Comparison of ENCODE assay signal across 18 cellular contexts in the genomic region with DNA sequence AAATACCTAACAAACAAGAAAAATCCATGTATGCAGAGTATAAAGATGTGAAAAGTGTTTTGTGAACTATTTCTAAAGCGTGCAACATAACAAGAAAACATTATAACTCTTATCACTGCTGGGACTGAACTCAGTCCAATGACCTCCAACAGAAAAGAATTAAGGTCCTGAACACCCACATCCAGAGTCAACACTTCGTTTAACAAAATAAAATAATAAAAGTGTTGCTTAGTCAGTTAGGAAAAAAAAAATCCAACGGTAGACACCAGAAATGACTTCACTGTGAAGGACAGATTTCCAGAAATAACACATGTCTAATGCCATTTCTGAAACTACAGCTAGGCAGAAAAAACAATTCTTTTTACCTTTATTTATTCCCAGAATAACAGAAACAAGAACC. TPM values are rescaled to one million over a fixed set of nuclear protein-coding genes. Genes with fewer than 3 reads are reported as not detected.
DNase-seq lines count a peak whose midpoint lies in the region; FAIRE-seq and TF ChIP-seq lines count a peak whose summit lies in the region.
"Had no signal": no experiment of that assay in that cellular context is flagged by ENCODE, and none has a peak within 500 bp of the region (broad histone marks: within the 10 kb centered on the region; RNA-seq: fewer than 3 reads in every experiment).

No MANE protein-coding gene starts in this region.

- H3K9ac ChIP-seq in H9 (ENCODE audit: extremely low read depth, insufficient read length, low read length) (no peak overlapping the region), NT2/D1 (ENCODE audit: insufficient read length, low read depth) (peak overlapping the region; percentile 17), endothelial cell of umbilical vein (replicated peaks; ENCODE audit: extremely low read depth, insufficient read depth, low read length) (peak overlapping the region; percentile 64)

- H3K4me1 ChIP-seq in H9 (ENCODE audit: insufficient read depth, low read length) (peaks cover 23% of the 10 kb centered on the region), NT2/D1 (ENCODE audit: insufficient read depth, insufficient read length) (peaks cover 9% of the 10 kb centered on the region), endothelial cell of umbilical vein (ENCODE audit: control insufficient read depth, extremely low read depth, insufficient read depth, low read length) (peaks cover 60% of the 10 kb centered on the region), osteoblast (ENCODE audit: insufficient read depth, low read length) (peaks cover 64% of the 10 kb centered on the region)

- peaks cover 14% of the 10 kb centered on the region; the same call in 1 of the 2 replicates for H3K79me2 ChIP-seq in H9 (ENCODE audit: insufficient read depth, low read length)
- H3K79me2 ChIP-seq in endothelial cell of umbilical vein (ENCODE audit: control insufficient read depth, insufficient read depth, low read length), result no peaks in the 10 kb centered on the region
- peaks cover 33% of the 10 kb centered on the region for H3K79me2 ChIP-seq in osteoblast (ENCODE audit: insufficient read depth, low read length)

- H3K79me1 ChIP-seq in H9 (ENCODE audit: insufficient read depth, low read depth, low read length, poor library complexity, severe bottlenecking), result peaks cover 3% of the 10 kb centered on the region

- H2BK20ac ChIP-seq in H9 (ENCODE audit: low read depth, low read length, poor library complexity, severe bottlenecking), result peak overlapping the region; percentile 32

- TF ChIP-seq CTCF in H9 (conservative IDR thresholded peaks at IDR 0.05) (no peak), endothelial cell of umbilical vein (IDR thresholded peaks at IDR 0.05; ENCODE audit: extremely low read depth in 1 of 2, insufficient read depth in 1 of 2, low read depth in 1 of 2, low read length in 2 of 2) (no peak), osteoblast (IDR thresholded peaks at IDR 0.05; ENCODE audit: extremely low read depth, low read depth, low read length) (no peak)

- H3K4me2 ChIP-seq in H9 (ENCODE audit: insufficient read depth, insufficient read length, low read length) (no peak overlapping the region), endothelial cell of umbilical vein (ENCODE audit: insufficient read depth, low read length) (peak overlapping the region; percentile 61), osteoblast (ENCODE audit: insufficient read depth, low read length) (peak overlapping the region; percentile 42)

- H3K56ac ChIP-seq in H9 (ENCODE audit: insufficient read length, low read depth, low read length), result no peak overlapping the region

- no peaks in the 10 kb centered on the region; a peak in 1 of 5 replicates for H3K9me3 Mint-ChIP-seq in H9
- H3K9me3 Mint-ChIP-seq: activated CD8-positive, alpha-beta T cell treated with anti-CD3 and anti-CD28 coated beads for 36 hours; CD4-positive, CD25-positive, alpha-beta regulatory T cell had no signal

- no peak overlapping the region for H3K4me3 Mint-ChIP-seq in H9
- H3K4me3 Mint-ChIP-seq: activated CD8-positive, alpha-beta T cell treated with anti-CD3 and anti-CD28 coated beads for 36 hours had no signal

- H3K14ac ChIP-seq in H9 (ENCODE audit: insufficient read depth, low read length), result no peak overlapping the region

- H3K27ac ChIP-seq in H9 (ENCODE audit: insufficient read length, low read depth, low read length) (no peak overlapping the region), endothelial cell of umbilical vein (ENCODE audit: insufficient read depth, low read depth, low read length) (peak overlapping the region; percentile 91), osteoblast (ENCODE audit: low read depth, low read length) (peak overlapping the region; percentile 88)
- H3K27ac ChIP-seq: vagina had no signal

- peak overlapping the region in 1 of 3 experiments; percentile 82; a peak in 2 of 7 replicates for H3K27ac Mint-ChIP-seq in H9

- H4K8ac ChIP-seq in H9 (replicated peaks; ENCODE audit: insufficient read length, low read depth, low read length), result no peak overlapping the region

- BruUV-seq in endothelial cell of umbilical vein (replicated peaks; lab: Mats Ljungman, UMichigan), result no TSS peak

- H4K5ac ChIP-seq in H9 (ENCODE audit: insufficient read length, low read depth, low read length), result no peak overlapping the region

- dilution Hi-C loops in endothelial cell of umbilical vein (cut with MboI; ENCODE audit: extremely low pct_ligation_motif_present, low sequenced_read_pairs), result no loop called here

- no peak overlapping the region for H2BK12ac ChIP-seq in H9 (ENCODE audit: insufficient read length, low read depth, low read length)

- H3K4me1 Mint-ChIP-seq in H9, result peaks cover 70 to 75% of the 10 kb centered on the region in 2 experiments

- no peaks in the 10 kb centered on the region for H3K23me2 ChIP-seq in H9 (ENCODE audit: insufficient read length, low read depth, low read length, poor library complexity, severe bottlenecking)

- WGBS in H9 (ENCODE audit: extremely low coverage, insufficient read length, low lambda C conversion rate), result no CpG with 5 or more reads among the region's 3 CpGs

- no peak overlapping the region for H2BK120ac ChIP-seq in H9 (ENCODE audit: low read depth, low read length, poor library complexity, severe bottlenecking)

- no peaks in the 10 kb centered on the region for H3K9me1 ChIP-seq in endothelial cell of umbilical vein (replicated peaks; ENCODE audit: control insufficient read depth, extremely low read depth, insufficient read depth, low read length)

- H3K36me3 ChIP-seq in NT2/D1 (ENCODE audit: insufficient read depth, insufficient read length, low read length), result no peaks in the 10 kb centered on the region
- no peaks in the 10 kb centered on the region for H3K36me3 ChIP-seq in endothelial cell of umbilical vein (ENCODE audit: control insufficient read depth in 2 of 2, extremely low read depth in 1 of 2, insufficient read depth in 2 of 2, low read length in 2 of 2)
- no peaks in the 10 kb centered on the region for H3K36me3 ChIP-seq in osteoblast (ENCODE audit: insufficient read depth, low read length)
- H3K36me3 ChIP-seq: vagina had no signal

- H4K91ac ChIP-seq in H9 (ENCODE audit: insufficient read length, low read depth, low read length), result no peak overlapping the region

- intact Hi-C loops in endothelial cell of umbilical vein (cut with micrococcal nuclease), result loop anchor here (1.0 to 5.0 kb wide), 6 partner anchors 10 to 1537 kb away; partner anchors contain the start of genes MB21D2 and OPA1
- intact Hi-C loops in posterior vena cava (cut with DNase I), result no loop called here

- H3K4ac ChIP-seq in H9 (ENCODE audit: low read depth, low read length), result no peak overlapping the region

- H3K27me3 ChIP-seq in H9 (ENCODE audit: insufficient read depth, low read length) (no peaks in the 10 kb centered on the region), NT2/D1 (ENCODE audit: insufficient read depth, insufficient read length) (no peaks in the 10 kb centered on the region), endothelial cell of umbilical vein (ENCODE audit: control insufficient read depth in 2 of 2, insufficient read depth in 2 of 2, low read length in 2 of 2) (no peaks in the 10 kb centered on the region), osteoblast (ENCODE audit: insufficient read depth, low read length) (no peaks in the 10 kb centered on the region)
- H3K27me3 ChIP-seq: body of pancreas, vagina had no signal

- POLR2A ChIA-PET in endothelial cell of umbilical vein (lab: Charles Lee), result interaction anchor here (0.9 to 1.8 kb wide), 3 partner anchors 10 to 28 kb away, joined by 3 to 13 read pairs (median 10); partner anchors contain the start of gene MB21D2

- no peak overlapping the region for H3T11ph ChIP-seq in H9 (ENCODE audit: low read length)

- no peak overlapping the region for H2BK5ac ChIP-seq in H9 (ENCODE audit: insufficient read length, low read length)

- CTCF ChIA-PET in endothelial cell of umbilical vein (lab: Charles Lee), result interaction anchor here (1.0 to 4.5 kb wide), 12 partner anchors 9 to 683 kb away, joined by 3 to 24 read pairs (median 3); partner anchors contain the start of gene MB21D2

- no peak overlapping the region for H2BK15ac ChIP-seq in H9 (ENCODE audit: low read depth, low read length)

- H2AK5ac ChIP-seq in H9 (ENCODE audit: insufficient read length, low read length), result no peak overlapping the region

- no peak for DNase-seq in H9
- no peak for DNase-seq in NT2/D1 (ENCODE audit: low read depth, low spot score)
- DNase-seq in endothelial cell of umbilical vein (ENCODE audit: low read depth, low spot score), result peak; percentile 85
- DNase-seq in osteoblast (ENCODE audit: insufficient read length, low spot score, missing footprints), result no peak
- DNase-seq in posterior vena cava (ENCODE audit: low spot score), result no peak
- DNase-seq in NCI-H524 (lab: John Stamatoyannopoulos, UW), result no peak
- DNase-seq in NCI-H774 (lab: John Stamatoyannopoulos, UW), result no peak
- DNase-seq: activated CD8-positive, alpha-beta T cell treated with anti-CD3 and anti-CD28 coated beads for 36 hours; activated gamma-delta T cell treated with Interleukin-2 at 50 U/mL for 16 hours; body of pancreas; CD4-positive, CD25-positive, alpha-beta regulatory T cell; naive thymus-derived CD4-positive, alpha-beta T cell; NCI-H1092; NCI-H345; RPMI8226; stimulated activated naive CD4-positive, alpha-beta T cell treated with Interleukin-2 at 50 U/mL for 16 hours had no signal

- no peaks in the 10 kb centered on the region; a peak in 1 of 7 replicates for H3K36me3 Mint-ChIP-seq in H9 (ENCODE audit: insufficient read depth in 1 of 3, low read depth in 3 of 3)
- H3K36me3 Mint-ChIP-seq: CD4-positive, CD25-positive, alpha-beta regulatory T cell had no signal

- H2AFZ ChIP-seq in H9 (ENCODE audit: low read length) (no peak overlapping the region), endothelial cell of umbilical vein (ENCODE audit: low read depth, low read length) (no peak overlapping the region), osteoblast (ENCODE audit: low read length) (no peak overlapping the region)

- H3K9me3 ChIP-seq in H9 (ENCODE audit: control insufficient read depth, low read depth, low read length) (no peaks in the 10 kb centered on the region), NT2/D1 (ENCODE audit: insufficient read depth, low read length) (no peaks in the 10 kb centered on the region), endothelial cell of umbilical vein (replicated peaks; ENCODE audit: control insufficient read depth, insufficient read depth, low read length) (no peaks in the 10 kb centered on the region), osteoblast (ENCODE audit: low read depth, low read length) (no peaks in the 10 kb centered on the region)
- H3K9me3 ChIP-seq: body of pancreas, vagina had no signal

- H3K18ac ChIP-seq in H9 (ENCODE audit: insufficient read length, low read depth, low read length), result no peak overlapping the region

- TF ChIP-seq POLR2A in endothelial cell of umbilical vein (IDR thresholded peaks at IDR 0.05; ENCODE audit: low read depth, low read length), result no peak

- H3K4me3 ChIP-seq in NT2/D1 (ENCODE audit: insufficient read length, low read depth) (no peak overlapping the region), endothelial cell of umbilical vein (replicated peaks in 1 of 3; ENCODE audit: insufficient read depth in 1 of 3, low read depth in 1 of 3, low read length in 3 of 3) (no peak overlapping the region), osteoblast (ENCODE audit: insufficient read depth, low read length) (no peak overlapping the region)
- H3K4me3 ChIP-seq: body of pancreas, vagina had no signal

- peak; percentile 71 for FAIRE-seq in endothelial cell of umbilical vein (lab: Jason Lieb, UNC)
- FAIRE-seq: HTR-8/SVneo had no signal

- no peak overlapping the region for H3K23ac ChIP-seq in H9 (ENCODE audit: insufficient read length, low read depth, low read length)

- H4K20me1 ChIP-seq in H9 (ENCODE audit: control insufficient read depth, insufficient read depth, insufficient read length), result no peaks in the 10 kb centered on the region
- no peaks in the 10 kb centered on the region for H4K20me1 ChIP-seq in endothelial cell of umbilical vein (replicated peaks; ENCODE audit: control insufficient read depth, extremely low read depth, insufficient read depth, low read length)
- no peaks in the 10 kb centered on the region for H4K20me1 ChIP-seq in osteoblast (ENCODE audit: insufficient read depth, low read length)

- no peaks in the 10 kb centered on the region for H3K27me3 Mint-ChIP-seq in H9 (ENCODE audit: low read depth)
- H3K27me3 Mint-ChIP-seq: CD4-positive, CD25-positive, alpha-beta regulatory T cell had no signal

RNA-seq across cellular contexts. Expression of gene MB21D2, which starts 28.0 kb away (rescaled TPM):
- total RNA-seq in H9 (2021) (19.1 and 20.8 TPM in 2 replicates), endothelial cell of umbilical vein (7.2 and 7.4 TPM in 2 replicates), osteoblast (4.7 and 6.5 TPM in 2 replicates), posterior vena cava (1 to 10 TPM; 5.2 to 6.3 TPM)
- polyA plus RNA-seq in endothelial cell of umbilical vein, result 6.7 TPM in 2 replicates
- 6.0 and 6.2 TPM in 2 replicates for polyA plus RNA-seq in endothelial cell of umbilical vein (2011; cell fraction: cytosol; rRNA removed)
- polyA plus RNA-seq in endothelial cell of umbilical vein (2011; cell fraction: nucleus; rRNA removed), result 5.4 and 5.7 TPM in 2 replicates
- polyA plus RNA-seq in endothelial cell of umbilical vein (2012), result 5.0 and 7.3 TPM in 2 replicates
- 14.9 and 15.9 TPM in 2 replicates for polyA minus RNA-seq in endothelial cell of umbilical vein
- 2.9 TPM for polyA minus RNA-seq in endothelial cell of umbilical vein (2011; cell fraction: cytosol; rRNA and poly(A)+ RNA removed)
- polyA minus RNA-seq in endothelial cell of umbilical vein (2011; cell fraction: nucleus; rRNA and poly(A)+ RNA removed), result 9.6 and 10.3 TPM in 2 replicates
